In genomic region chr2:15750822-15751221, GRCh38 we compare ENCODE assay signal across 15 cellular contexts.
DNase-seq lines count a peak whose midpoint lies in the region; ATAC-seq and TF ChIP-seq lines count a peak whose summit lies in the region.
"Had no signal": no experiment of that assay in that cellular context is flagged by ENCODE, and none has a peak within 500 bp of the region (broad histone marks: within the 10 kb centered on the region; RNA-seq: fewer than 3 reads in every experiment).

No MANE protein-coding gene starts in this region.

- H2BK5ac ChIP-seq in H9 (ENCODE audit: insufficient read length, low read length) (no peak overlapping the region), trophoblast cell (ENCODE audit: low read depth, low read length, poor library complexity) (peak overlapping the region; percentile 72)

- no peak overlapping the region for H2AK5ac ChIP-seq in H9 (ENCODE audit: insufficient read length, low read length)
- peak overlapping the region; percentile 11 for H2AK5ac ChIP-seq in trophoblast cell (ENCODE audit: low read length)

- H2BK120ac ChIP-seq in H9 (ENCODE audit: low read depth, low read length, poor library complexity, severe bottlenecking): no peak overlapping the region
- peak overlapping the region; percentile 43 for H2BK120ac ChIP-seq in trophoblast cell (ENCODE audit: insufficient read depth, low read length, poor library complexity)

- H4K12ac ChIP-seq in trophoblast cell (ENCODE audit: low read depth, low read length): no peak overlapping the region

- H2BK12ac ChIP-seq in H9 (ENCODE audit: insufficient read length, low read depth, low read length): no peak overlapping the region
- peak overlapping the region; percentile 28 for H2BK12ac ChIP-seq in trophoblast cell (ENCODE audit: low read length)

- H3T11ph ChIP-seq in H9 (ENCODE audit: low read length): no peak overlapping the region

- WGBS in H9 (ENCODE audit: extremely low coverage, insufficient read length, low lambda C conversion rate): no CpG with 5 or more reads among the region's 3 CpGs
- no CpG with 5 or more reads among the region's 3 CpGs for WGBS in trophoblast cell (ENCODE audit: extremely low coverage, insufficient coverage, insufficient read length)

- H3K4me3 ChIP-seq in coronary artery (no peak overlapping the region), trophoblast cell (ENCODE audit: low read depth, low read length) (no peak overlapping the region)
- H3K4me3 ChIP-seq: A549 had no signal

- H3K27ac ChIP-seq in H9 (ENCODE audit: insufficient read length, low read depth, low read length) (no peak overlapping the region), coronary artery (no peak overlapping the region), trophoblast cell (ENCODE audit: low read depth, low read length) (peak overlapping the region; percentile 74)
- H3K27ac ChIP-seq: A549 had no signal

- no peak overlapping the region for H3K56ac ChIP-seq in H9 (ENCODE audit: insufficient read length, low read depth, low read length)

- no peaks in the 10 kb centered on the region for H3K79me1 ChIP-seq in H9 (ENCODE audit: insufficient read depth, low read depth, low read length, poor library complexity, severe bottlenecking)
- H3K79me1 ChIP-seq in trophoblast cell (ENCODE audit: low read length): peaks cover 56% of the 10 kb centered on the region

- peaks cover 15 to 22% of the 10 kb centered on the region in 2 experiments for H3K4me1 Mint-ChIP-seq in H9
- H3K4me1 Mint-ChIP-seq in chondrocyte (ENCODE audit: low read depth): peaks cover 44% of the 10 kb centered on the region
- H3K4me1 Mint-ChIP-seq: CD14-positive monocyte had no signal

- H3K27me3 Mint-ChIP-seq in H9 (ENCODE audit: low read depth) (no peaks in the 10 kb centered on the region; the same call in 1 of the 2 replicates), chondrocyte (ENCODE audit: low read depth) (peaks cover 6% of the 10 kb centered on the region)

- H3K27ac Mint-ChIP-seq in H9 (peak overlapping the region in 1 of 3 experiments; percentile 86; a peak in 2 of 7 replicates), chondrocyte (ENCODE audit: unreplicated experiment) (no peak overlapping the region)
- H3K27ac Mint-ChIP-seq: CD14-positive monocyte; CD8-positive, alpha-beta T cell had no signal

- H3K4me2 ChIP-seq in H9 (ENCODE audit: insufficient read depth, insufficient read length, low read length) (no peak overlapping the region), trophoblast cell (ENCODE audit: low read length) (no peak overlapping the region)
- H3K4me2 ChIP-seq: A549 had no signal

- H3K18ac ChIP-seq in H9 (ENCODE audit: insufficient read length, low read depth, low read length) (no peak overlapping the region), trophoblast cell (ENCODE audit: low read length) (peak overlapping the region; percentile 78)

- no peak for ATAC-seq in left lobe of liver
- ATAC-seq: A549; CD8-positive, alpha-beta T cell; HCT116; HepG2 had no signal

- no peak overlapping the region for H4K5ac ChIP-seq in H9 (ENCODE audit: insufficient read length, low read depth, low read length)

- H3K27me3 ChIP-seq in H9 (ENCODE audit: insufficient read depth, low read length) (no peaks in the 10 kb centered on the region), trophoblast cell (ENCODE audit: insufficient read depth, low read length) (no peaks in the 10 kb centered on the region)

- H3K9me3 ChIP-seq in H9 (ENCODE audit: control insufficient read depth, low read depth, low read length) (no peaks in the 10 kb centered on the region), trophoblast cell (ENCODE audit: insufficient read depth, low read depth, low read length) (peaks cover 2% of the 10 kb centered on the region)
- H3K9me3 ChIP-seq: A549 had no signal

- H4K91ac ChIP-seq in H9 (ENCODE audit: insufficient read length, low read depth, low read length): no peak overlapping the region
- H4K91ac ChIP-seq in trophoblast cell (ENCODE audit: low read depth, low read length): peak overlapping the region; percentile 63

- no peak for TF ChIP-seq CTCF in H9 (conservative IDR thresholded peaks at IDR 0.05)
- no peak for TF ChIP-seq CTCF in coronary artery (IDR thresholded peaks at IDR 0.05)
- TF ChIP-seq CTCF in chondrocyte (IDR thresholded peaks at IDR 0.05): no peak

- H3K14ac ChIP-seq in H9 (ENCODE audit: insufficient read depth, low read length) (no peak overlapping the region), trophoblast cell (ENCODE audit: low read length) (peak overlapping the region; percentile 86)

- H3K4me1 ChIP-seq in H9 (ENCODE audit: insufficient read depth, low read length) (peaks cover 6% of the 10 kb centered on the region; the same call in 1 of the 2 replicates), trophoblast cell (ENCODE audit: control insufficient read depth in 1 of 2, insufficient read depth in 2 of 2, low read length in 2 of 2) (peaks cover 34 to 50% of the 10 kb centered on the region in 2 experiments)
- H3K4me1 ChIP-seq: A549 had no signal

- no peak overlapping the region for H4K8ac ChIP-seq in H9 (replicated peaks; ENCODE audit: insufficient read length, low read depth, low read length)
- H4K8ac ChIP-seq in trophoblast cell (ENCODE audit: low read depth, low read length): peak overlapping the region; percentile 15

- H3K4ac ChIP-seq in H9 (ENCODE audit: low read depth, low read length) (no peak overlapping the region), trophoblast cell (ENCODE audit: low read depth, low read length) (peak overlapping the region; percentile 34)

- H2BK20ac ChIP-seq in H9 (ENCODE audit: low read depth, low read length, poor library complexity, severe bottlenecking): no peak overlapping the region

- no peak overlapping the region for H3K23ac ChIP-seq in H9 (ENCODE audit: insufficient read length, low read depth, low read length)
- no peak overlapping the region for H3K23ac ChIP-seq in trophoblast cell (ENCODE audit: low read length)

- H2BK15ac ChIP-seq in H9 (ENCODE audit: low read depth, low read length): no peak overlapping the region

- H2AFZ ChIP-seq in H9 (ENCODE audit: low read length) (no peak overlapping the region), trophoblast cell (ENCODE audit: insufficient read depth, low read length, poor library complexity) (peak overlapping the region; percentile 37)

- DNase-seq in H9 (peak; percentile 5), coronary artery (ENCODE audit: low spot score) (peak; percentile 49), left lobe of liver (ENCODE audit: low spot score) (peak; percentile 26), trophoblast cell (no peak), NOMO-1 (lab: John Stamatoyannopoulos, UW; ENCODE audit: unreplicated experiment in 2 of 2) (no peak), SIG-M5 (lab: John Stamatoyannopoulos, UW) (no peak), chondrocyte (ENCODE audit: low spot score) (no peak)
- DNase-seq: CD8-positive, alpha-beta T cell; COR-L47; DND-41; GDM1 had no signal

- H3K9me3 Mint-ChIP-seq in H9 (peaks cover 0 to 4% of the 10 kb centered on the region in 2 experiments; a peak in 3 of 5 replicates), chondrocyte (ENCODE audit: low read depth) (peaks cover 3% of the 10 kb centered on the region)

- H3K4me3 Mint-ChIP-seq in H9: no peak overlapping the region
- no peak overlapping the region for H3K4me3 Mint-ChIP-seq in chondrocyte (ENCODE audit: unreplicated experiment)
- H3K4me3 Mint-ChIP-seq: CD14-positive monocyte; CD8-positive, alpha-beta T cell had no signal

- H3K36me3 Mint-ChIP-seq in H9 (ENCODE audit: insufficient read depth in 1 of 3, low read depth in 3 of 3) (peaks cover 0 to 5% (median 0%) of the 10 kb centered on the region in 3 experiments; a peak in 2 of 7 replicates), chondrocyte (ENCODE audit: low read depth) (peaks cover 2% of the 10 kb centered on the region)
- H3K36me3 Mint-ChIP-seq: CD14-positive monocyte; CD8-positive, alpha-beta T cell had no signal

- no peaks in the 10 kb centered on the region for H4K20me1 ChIP-seq in H9 (ENCODE audit: control insufficient read depth, insufficient read depth, insufficient read length)

- no peak overlapping the region for H3K9ac ChIP-seq in H9 (ENCODE audit: extremely low read depth, insufficient read length, low read length)
- no peak overlapping the region for H3K9ac ChIP-seq in trophoblast cell (ENCODE audit: low read length)

- no peaks in the 10 kb centered on the region for H3K23me2 ChIP-seq in H9 (ENCODE audit: insufficient read length, low read depth, low read length, poor library complexity, severe bottlenecking)

- H3K79me2 ChIP-seq in H9 (ENCODE audit: insufficient read depth, low read length): no peaks in the 10 kb centered on the region
- peaks cover 10% of the 10 kb centered on the region for H3K79me2 ChIP-seq in trophoblast cell (ENCODE audit: control insufficient read depth, insufficient read depth, low read length, poor library complexity)

- H3K36me3 ChIP-seq in trophoblast cell (ENCODE audit: control insufficient read depth in 1 of 2, insufficient read depth in 2 of 2, low read length in 2 of 2): no peaks in the 10 kb centered on the region

Comparison
In these comparisons a context has a peak if more than half of its experiments do, and no peak if none do; other contexts are left out.
1. DNase-seq: peak in H9 (single experiment), coronary artery (single experiment) and left lobe of liver (single experiment); none in trophoblast cell (0 of 2), NOMO-1 (0 of 2), SIG-M5 (single experiment) and chondrocyte (single experiment).